In genomic region chr1:244599937-244600350, GRCh38 we compare ENCODE assay signal across 8 cellular contexts. TPM values are rescaled to one million over a fixed set of nuclear protein-coding genes. Genes with fewer than 3 reads are reported as not detected.
DNase-seq lines count a peak whose midpoint lies in the region; ATAC-seq, FAIRE-seq and TF ChIP-seq lines count a peak whose summit lies in the region.

No MANE protein-coding gene starts in this region.

- intact Hi-C loops in K562 (cut with micrococcal nuclease) (loop anchor here (5.0 kb wide), 1 partner anchor 122 kb away; no protein-coding TSS in a partner anchor), pancreas (cut with DNase I) (loop anchor here in 2 of 3 donors (5.0 to 10.0 kb wide), 3 partner anchors 185 to 435 kb away; no protein-coding TSS in a partner anchor)

- peak; percentile 94 for DNase-seq in RWPE1 (ENCODE audit: low spot score)
- peak; percentile 22 to 50 (median 26) for DNase-seq in K562 (ENCODE audit: extremely low read depth in 1 of 4, low spot score in 3 of 4)
- no peak for DNase-seq in pancreas
- DNase-seq in DMS 273 (lab: John Stamatoyannopoulos, UW; ENCODE audit: unreplicated experiment), result no peak
- no peak for DNase-seq in NCI-H446 (lab: John Stamatoyannopoulos, UW)
- DNase-seq in GF-D8 (lab: John Stamatoyannopoulos, UW), result no peak

- no peak for TF ChIP-seq RAD21 in K562 (CRISPR knock-in tag; conservative IDR thresholded peaks at IDR 0.05 in 1 of 2, IDR thresholded peaks at IDR 0.05 in 1 of 2)

- peak; percentile 99 for ATAC-seq in GM18868 (IDR thresholded peaks at IDR 0.05; ENCODE audit: unreplicated experiment)
- ATAC-seq in HG02938 (IDR thresholded peaks at IDR 0.05; ENCODE audit: unreplicated experiment), result peak; percentile 93
- ATAC-seq in K562, result peak; percentile 33
- peak in 3 of 4 donors; percentile 32 to 72 (median 53) for ATAC-seq in pancreas

- POLR2A ChIA-PET in RWPE1 (lab: Yijun Ruan, JAX; ENCODE audit: low non-redundant PET), result no interaction called here
- POLR2A ChIA-PET in K562 (lab: Yijun Ruan, JAX), result interaction anchor here (0.6 to 1.2 kb wide), 5 partner anchors 9 to 209 kb away, joined by 3 to 4 read pairs (median 3); no protein-coding TSS in a partner anchor

- H2AFZ ChIP-seq in K562 (ENCODE audit: low read depth, low read length), result peak overlapping the region; percentile 29; the same call in 1 of the 2 replicates

- TF ChIP-seq EP300 in K562 (IDR thresholded peaks at IDR 0.05; ENCODE audit: low read length), result peak; percentile 23; the same call in 1 of the 2 replicates

- TF ChIP-seq POLR2A in K562 (conservative IDR thresholded peaks at IDR 0.05), result no peak

- no peak overlapping the region for H3K4me3 ChIP-seq in K562
- H3K4me3 ChIP-seq in pancreas, result no peak overlapping the region

- under 1% methylated on average over 7 of the region's 7 CpGs for WGBS in K562 (ENCODE audit: insufficient coverage, low coverage, missing lambda C conversion rate)
- WGBS in pancreas, 2 donors, result 61 to 77% methylated on average over 7 of the region's 7 CpGs

- no peak overlapping the region for H3K4me2 ChIP-seq in K562 (ENCODE audit: insufficient read depth, low read length)

- H3K27me3 ChIP-seq in K562 (ENCODE audit: control insufficient read depth in 2 of 2, insufficient read depth in 2 of 2, low read length in 2 of 2) (peaks cover 23 to 37% of the 10 kb centered on the region in 2 experiments), pancreas (no peaks in the 10 kb centered on the region)

- H3K27ac ChIP-seq in RWPE1, result no peak overlapping the region
- no peak overlapping the region for H3K27ac ChIP-seq in K562 (ENCODE audit: extremely low read depth, low read depth, low read length)
- H3K27ac ChIP-seq in pancreas, result no peak overlapping the region

- CTCF ChIA-PET in RWPE1 (lab: Yijun Ruan, JAX), result interaction anchor here (1.0 kb wide), 1 partner anchor 197 kb away, joined by 3 read pairs; no protein-coding TSS in a partner anchor
- CTCF ChIA-PET in K562 (lab: Yijun Ruan, JAX; ENCODE audit: low intra/inter-chr PET ratio), result no interaction called here

- no peak for FAIRE-seq in K562 (lab: Jason Lieb, UNC)
- no peak for FAIRE-seq in pancreas (lab: Jason Lieb, UNC)

- no peaks in the 10 kb centered on the region for H3K79me2 ChIP-seq in K562 (ENCODE audit: control insufficient read depth, insufficient read depth, low read length)

- H3K9ac ChIP-seq in K562 (ENCODE audit: insufficient read depth in 1 of 2, low read depth in 2 of 2, low read length in 2 of 2), result no peak overlapping the region

- TF ChIP-seq CTCF in RWPE1 (conservative IDR thresholded peaks at IDR 0.05; ENCODE audit: low read depth) (no peak), K562 (IDR thresholded peaks at IDR 0.05 in 2 of 3, conservative IDR thresholded peaks at IDR 0.05 in 1 of 3; ENCODE audit: insufficient read depth in 2 of 3, low read depth in 1 of 3, low read length in 3 of 3) (no peak), pancreas (IDR thresholded peaks at IDR 0.05) (no peak)

- H4K20me1 ChIP-seq in K562 (replicated peaks; ENCODE audit: control insufficient read depth, insufficient read depth, low read length), result no peaks in the 10 kb centered on the region

- in situ Hi-C loops in K562 (cut with MboI), result loop anchor here (25.0 kb wide), 1 partner anchor 437 kb away; no protein-coding TSS in a partner anchor

- H3K9me3 ChIP-seq in K562 (replicated peaks; ENCODE audit: control insufficient read depth, insufficient read depth, low read depth, low read length) (no peaks in the 10 kb centered on the region), pancreas (no peaks in the 10 kb centered on the region)

- no TSS peak for BruUV-seq in K562 (replicated peaks; lab: Mats Ljungman, UMichigan)

- H3K4me1 ChIP-seq in K562 (replicated peaks in 1 of 2; ENCODE audit: control insufficient read depth in 2 of 2, insufficient read depth in 2 of 2, low read length in 2 of 2), result no peaks in the 10 kb centered on the region; a peak in 2 of 5 replicates
- no peaks in the 10 kb centered on the region for H3K4me1 ChIP-seq in pancreas

- H3K36me3 ChIP-seq in K562 (ENCODE audit: control insufficient read depth, insufficient read depth, low read length) (no peaks in the 10 kb centered on the region), pancreas (no peaks in the 10 kb centered on the region)

- H3K9me1 ChIP-seq in K562 (ENCODE audit: control insufficient read depth, insufficient read depth, low read length), result no peaks in the 10 kb centered on the region

TF ChIP-seq in K562, 482 proteins besides CTCF, POLR2A, EP300 and RAD21 (continues in another document):
- TF ChIP-seq, protein P1, sequence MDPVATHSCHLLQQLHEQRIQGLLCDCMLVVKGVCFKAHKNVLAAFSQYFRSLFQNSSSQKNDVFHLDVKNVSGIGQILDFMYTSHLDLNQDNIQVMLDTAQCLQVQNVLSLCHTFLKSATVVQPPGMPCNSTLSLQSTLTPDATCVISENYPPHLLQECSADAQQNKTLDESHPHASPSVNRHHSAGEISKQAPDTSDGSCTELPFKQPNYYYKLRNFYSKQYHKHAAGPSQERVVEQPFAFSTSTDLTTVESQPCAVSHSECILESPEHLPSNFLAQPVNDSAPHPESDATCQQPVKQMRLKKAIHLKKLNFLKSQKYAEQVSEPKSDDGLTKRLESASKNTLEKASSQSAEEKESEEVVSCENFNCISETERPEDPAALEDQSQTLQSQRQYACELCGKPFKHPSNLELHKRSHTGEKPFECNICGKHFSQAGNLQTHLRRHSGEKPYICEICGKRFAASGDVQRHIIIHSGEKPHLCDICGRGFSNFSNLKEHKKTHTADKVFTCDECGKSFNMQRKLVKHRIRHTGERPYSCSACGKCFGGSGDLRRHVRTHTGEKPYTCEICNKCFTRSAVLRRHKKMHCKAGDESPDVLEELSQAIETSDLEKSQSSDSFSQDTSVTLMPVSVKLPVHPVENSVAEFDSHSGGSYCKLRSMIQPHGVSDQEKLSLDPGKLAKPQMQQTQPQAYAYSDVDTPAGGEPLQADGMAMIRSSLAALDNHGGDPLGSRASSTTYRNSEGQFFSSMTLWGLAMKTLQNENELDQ (CRISPR knock-in tag; IDR thresholded peaks at IDR 0.05; ENCODE audit: borderline replicate concordance), result no peak
- TF ChIP-seq ARID3A (IDR thresholded peaks at IDR 0.05; ENCODE audit: borderline replicate concordance, low read depth, low read length), result 0 out of 2 replicates have a peak, but pooled peaks have one; percentile 23
- no peak for TF ChIP-seq SIRT6 (IDR thresholded peaks at IDR 0.05; ENCODE audit: low read depth, low read length)
- peak; percentile 23; the same call in 1 of the 2 replicates for TF ChIP-seq PKNOX1 (IDR thresholded peaks at IDR 0.05)
- TF ChIP-seq SRSF9 (IDR thresholded peaks at IDR 0.05; ENCODE audit: borderline replicate concordance, low read depth, low read length), result no peak
- TF ChIP-seq JUNB (CRISPR knock-in tag; conservative IDR thresholded peaks at IDR 0.05), result peak; percentile 60; the same call in 1 of the 2 replicates
- no peak for TF ChIP-seq MYNN (IDR thresholded peaks at IDR 0.05)
- TF ChIP-seq MYNN (CRISPR knock-in tag; IDR thresholded peaks at IDR 0.05), result no peak
- TF ChIP-seq SAFB2 (IDR thresholded peaks at IDR 0.05; ENCODE audit: borderline replicate concordance, low read depth, low read length, severe bottlenecking), result no peak

RNA-seq across cellular contexts. Expression of gene DESI2, which starts 53.0 kb away (rescaled TPM):
- 17.0 and 36.5 TPM in 2 replicates for total RNA-seq in K562 (2011; cell fraction: chromatin; rRNA removed; ENCODE audit: low replicate concordance)
- total RNA-seq in K562 (2011; cell fraction: nucleolus; rRNA removed), result 17.3 and 26.5 TPM in 2 replicates
- 29.8 and 42.3 TPM in 2 replicates for total RNA-seq in K562 (2011; cell fraction: nucleoplasm; rRNA removed)
- total RNA-seq in K562 (2014; rRNA removed) (40.8 TPM in 2 replicates), K562 (2014; rRNA removed; fragmentation: Illumina TruSeq; extraction: Trizol) (56.9 and 60.6 TPM in 2 replicates), K562 (2015; rRNA removed; fragmentation: Illumina TruSeq; extraction: Trizol) (52.4 and 59.4 TPM in 2 replicates), K562 (2021) (42.3 and 43.9 TPM in 2 replicates), pancreas (10 to 100 TPM in 1 of 6 donors, 1 to 10 TPM in 5; 4.9 to 13.2 (median 8.1) TPM)
- polyA plus RNA-seq in K562 (2011; rRNA removed) (36.6 and 38.4 TPM in 2 replicates), K562 (2014; fragmentation: Illumina TruSeq; extraction: Trizol) (33.6 and 37.8 TPM in 2 replicates), K562 (2014; fragmentation: Nextera tagmentation; extraction: Ambion mirVana) (10 to 100 TPM; 17.4 to 20.4 TPM), K562 (2014; rRNA removed) (26.1 and 26.9 TPM in 2 replicates), pancreas (1 to 10 TPM; 5.1 to 5.3 TPM)
- polyA plus RNA-seq in K562 (2011; cell fraction: cytosol; rRNA removed), result 15.0 and 26.2 TPM in 2 replicates
- 19.6 and 27.0 TPM in 2 replicates for polyA plus RNA-seq in K562 (2011; cell fraction: nucleus; rRNA removed)
- 21.9 and 29.7 TPM in 2 replicates for polyA plus RNA-seq in K562 (2012)
- 55.3 and 64.0 TPM in 2 replicates for polyA minus RNA-seq in K562 (2011; rRNA and poly(A)+ RNA removed)
- polyA minus RNA-seq in K562 (2011; cell fraction: cytosol; rRNA and poly(A)+ RNA removed), result 21.1 and 24.8 TPM in 2 replicates
- polyA minus RNA-seq in K562 (2011; cell fraction: nucleus; rRNA and poly(A)+ RNA removed), result 25.3 and 40.5 TPM in 2 replicates

Comparison
In these comparisons a context has a peak if more than half of its experiments do, and no peak if none do; other contexts are left out.
1. ATAC-seq: peak in every context shown above with its lines; median percentile 99 in GM18868; 93 in HG02938; 53 in pancreas; 33 in K562.
2. DNase-seq: peak in RWPE1 (single experiment) and K562 (4 of 4); none in pancreas (0 of 6), DMS 273 (single experiment), NCI-H446 (0 of 2) and GF-D8 (single experiment).